ENCODE assay signal across 23 cellular contexts in genomic region chr17:81470270-81470943, GRCh38. TPM values are rescaled to one million over a fixed set of nuclear protein-coding genes. Genes with fewer than 3 reads are reported as not detected.
A peak's percentile ranks its signal among the peaks of the same experiment; 100 is the strongest.
DNase-seq lines count a peak whose midpoint lies in the region; ATAC-seq and TF ChIP-seq lines count a peak whose summit lies in the region.
"Had no signal": no experiment of that assay in that cellular context is flagged by ENCODE, and none has a peak within 500 bp of the region (broad histone marks: within the 10 kb centered on the region; RNA-seq: fewer than 3 reads in every experiment).

No MANE protein-coding gene starts in this region.

- H3K9me3 ChIP-seq in body of pancreas: no peaks in the 10 kb centered on the region
- H3K9me3 ChIP-seq: SJCRH30, stomach, uterus had no signal

- DNase-seq in Right ventricle myocardium inferior (ENCODE audit: missing footprints) (no peak), cardiac septum (ENCODE audit: low spot score) (no peak), dorsolateral prefrontal cortex (peak in 1 of 10 donors; percentile 39), medulla oblongata (ENCODE audit: extremely low spot score) (peak; percentile 37), body of pancreas (no peak), NCI-H510A (lab: John Stamatoyannopoulos, UW) (no peak)
- no peak for DNase-seq in activated CD4-positive, alpha-beta T cell treated with anti-CD3 and anti-CD28 coated beads, Interleukin-2, amount 10 ng/mL, durations not matched to agents 24 days and 14 days
- DNase-seq: activated CD4-positive, alpha-beta T cell treated with anti-CD3 and anti-CD28 coated beads, Interleukin-2, amount 10 ng/mL, durations not matched to agents 7 days and 5 days; dermis blood vessel endothelial cell; GF-D8; GOT3; mammary epithelial cell; naive thymus-derived CD8-positive, alpha-beta T cell; NCI-H187 treated with DMSO at 0.1 percent for 48 hours; NCI-H226; stomach; T-helper 2 cell; uterus had no signal

- no peak overlapping the region for H3K4me3 Mint-ChIP-seq in activated CD4-positive, alpha-beta T cell treated with anti-CD3 and anti-CD28 coated beads, Interleukin-2, amount 10 ng/mL, durations not matched to agents 24 days and 14 days
- H3K4me3 Mint-ChIP-seq: activated CD4-positive, alpha-beta T cell treated with anti-CD3 and anti-CD28 coated beads, Interleukin-2, amount 10 ng/mL, durations not matched to agents 7 days and 5 days; naive thymus-derived CD8-positive, alpha-beta T cell had no signal

- peaks cover 31% of the 10 kb centered on the region for H3K4me1 ChIP-seq in body of pancreas
- H3K4me1 ChIP-seq: uterus had no signal

- H3K27me3 Mint-ChIP-seq in activated CD4-positive, alpha-beta T cell treated with anti-CD3 and anti-CD28 coated beads, Interleukin-2, amount 10 ng/mL, durations not matched to agents 24 days and 14 days: no peaks in the 10 kb centered on the region
- H3K27me3 Mint-ChIP-seq: activated CD4-positive, alpha-beta T cell treated with anti-CD3 and anti-CD28 coated beads, Interleukin-2, amount 10 ng/mL, durations not matched to agents 7 days and 5 days; naive thymus-derived CD8-positive, alpha-beta T cell had no signal

- no peak for TF ChIP-seq POLR2A in body of pancreas (IDR thresholded peaks at IDR 0.05)

- H3K4me3 ChIP-seq in dorsolateral prefrontal cortex (no peak overlapping the region), body of pancreas (no peak overlapping the region)
- H3K4me3 ChIP-seq: SJCRH30, skin epidermis, stomach, uterus had no signal

- H3K27ac ChIP-seq in dorsolateral prefrontal cortex (peak overlapping the region in 50 of 59 donors; percentile 5 to 80 (median 55)), temporal lobe (ENCODE audit: low read depth, low read length) (peak overlapping the region; percentile 74), body of pancreas (no peak overlapping the region)
- H3K27ac ChIP-seq: epithelial cell of prostate, SJCRH30, stomach had no signal

- H3K36me3 ChIP-seq in body of pancreas (replicated peaks in 1 of 2; ENCODE audit: insufficient read depth in 1 of 2, low read depth in 2 of 2): no peaks in the 10 kb centered on the region
- H3K36me3 ChIP-seq: SJCRH30, uterus had no signal

- 89 to 91% methylated on average over 8 to 9 of the region's 9 CpGs for WGBS in body of pancreas, 2 donors

- H3K36me3 Mint-ChIP-seq in activated CD4-positive, alpha-beta T cell treated with anti-CD3 and anti-CD28 coated beads, Interleukin-2, amount 10 ng/mL, durations not matched to agents 24 days and 14 days (ENCODE audit: low read depth): no peaks in the 10 kb centered on the region
- H3K36me3 Mint-ChIP-seq: naive thymus-derived CD8-positive, alpha-beta T cell had no signal

- TF ChIP-seq CTCF in dorsolateral prefrontal cortex (IDR thresholded peaks at IDR 0.05 in 54 of 56, conservative IDR thresholded peaks at IDR 0.05 in 2 of 56; ENCODE audit: low read depth in 1 of 56, partially characterized antibody in 56 of 56) (no peak), body of pancreas (IDR thresholded peaks at IDR 0.05) (no peak)

- intact Hi-C loops in Right ventricle myocardium inferior (cut with DNase I) (no loop called here), cardiac septum (cut with DNase I) (no loop called here), dorsolateral prefrontal cortex (cut with DNase I) (no loop called here), body of pancreas (cut with DNase I) (loop anchor here (10.0 kb wide), 1 partner anchor 66 kb away; no protein-coding TSS in a partner anchor)
- intact Hi-C loops in activated CD4-positive, alpha-beta T cell treated with anti-CD3 and anti-CD28 coated beads, Interleukin-2, amount 10 ng/mL, durations not matched to agents 24 days and 14 days (cut with micrococcal nuclease): no loop called here

- no peaks in the 10 kb centered on the region for H3K4me1 Mint-ChIP-seq in activated CD4-positive, alpha-beta T cell treated with anti-CD3 and anti-CD28 coated beads, Interleukin-2, amount 10 ng/mL, durations not matched to agents 24 days and 14 days
- H3K4me1 Mint-ChIP-seq: activated CD4-positive, alpha-beta T cell treated with anti-CD3 and anti-CD28 coated beads, Interleukin-2, amount 10 ng/mL, durations not matched to agents 7 days and 5 days had no signal

- no peak overlapping the region for H3K27ac Mint-ChIP-seq in activated CD4-positive, alpha-beta T cell treated with anti-CD3 and anti-CD28 coated beads, Interleukin-2, amount 10 ng/mL, durations not matched to agents 24 days and 14 days
- H3K27ac Mint-ChIP-seq: activated CD4-positive, alpha-beta T cell treated with anti-CD3 and anti-CD28 coated beads, Interleukin-2, amount 10 ng/mL, durations not matched to agents 7 days and 5 days; progenitor cell of endocrine pancreas had no signal

- peak; percentile 43 for ATAC-seq in Right ventricle myocardium inferior
- no peak for ATAC-seq in body of pancreas
- ATAC-seq: naive thymus-derived CD8-positive, alpha-beta T cell had no signal

- no peaks in the 10 kb centered on the region for H3K27me3 ChIP-seq in dorsolateral prefrontal cortex
- H3K27me3 ChIP-seq in body of pancreas: no peaks in the 10 kb centered on the region
- H3K27me3 ChIP-seq: SJCRH30, stomach, uterus had no signal

- H3K9me3 Mint-ChIP-seq in activated CD4-positive, alpha-beta T cell treated with anti-CD3 and anti-CD28 coated beads, Interleukin-2, amount 10 ng/mL, durations not matched to agents 24 days and 14 days: no peaks in the 10 kb centered on the region
- H3K9me3 Mint-ChIP-seq: activated CD4-positive, alpha-beta T cell treated with anti-CD3 and anti-CD28 coated beads, Interleukin-2, amount 10 ng/mL, durations not matched to agents 7 days and 5 days; naive thymus-derived CD8-positive, alpha-beta T cell had no signal

RNA-seq across cellular contexts. Expression of gene ACTG1, which starts 42.2 kb away (rescaled TPM):
- total RNA-seq in Right ventricle myocardium inferior (468 TPM), cardiac septum (634 TPM), dorsolateral prefrontal cortex (1,000 to 10,000 TPM in 85 of 120 experiments, 100 to 1,000 TPM in 35; 558 to 1,589 (median 1,117) TPM), temporal lobe (2,532 TPM), body of pancreas (1,000 to 10,000 TPM; 1,634 to 1,790 TPM)
- total RNA-seq in activated CD4-positive, alpha-beta T cell treated with anti-CD3 and anti-CD28 coated beads, Interleukin-2, amount 10 ng/mL, durations not matched to agents 24 days and 14 days: 3,353 and 3,420 TPM in 2 replicates

RNA-seq across cellular contexts. Expression of gene FSCN2, which starts 57.8 kb away (rescaled TPM):
- total RNA-seq in Right ventricle myocardium inferior (0.19 TPM), cardiac septum (1.1 TPM), dorsolateral prefrontal cortex (1 to 10 TPM in 111 of 120 experiments, under 1 TPM in 9; 0.52 to 5.1 (median 2.0) TPM), temporal lobe (3.4 TPM), body of pancreas (10 to 100 TPM in 1 of 2 donors, 1 to 10 TPM in 1; 7.0 to 13.5 TPM)
- 0.26 and 0.51 TPM in 2 replicates for total RNA-seq in activated CD4-positive, alpha-beta T cell treated with anti-CD3 and anti-CD28 coated beads, Interleukin-2, amount 10 ng/mL, durations not matched to agents 24 days and 14 days

Comparison
In these comparisons a context has a peak if more than half of its experiments do, and no peak if none do; other contexts are left out.
1. H3K27ac ChIP-seq: peak in dorsolateral prefrontal cortex (50 of 59) and temporal lobe (single experiment); none in body of pancreas (0 of 4).